23 cellular contexts compared by ENCODE assay signal in genomic region chr11:68584991-68585524, GRCh38.
DNase-seq lines count a peak whose midpoint lies in the region; ATAC-seq and TF ChIP-seq lines count a peak whose summit lies in the region.
"Had no signal": no experiment of that assay in that cellular context is flagged by ENCODE, and none has a peak within 500 bp of the region (broad histone marks: within the 10 kb centered on the region; RNA-seq: fewer than 3 reads in every experiment).

No MANE protein-coding gene starts in this region.

- no peak overlapping the region for H3K18ac ChIP-seq in IMR-90 (ENCODE audit: low read depth, low read length)

- H2BK20ac ChIP-seq in IMR-90 (ENCODE audit: low read depth, low read length): no peak overlapping the region

- H3K9ac ChIP-seq in BLaER1: no peak overlapping the region
- no peak overlapping the region for H3K9ac ChIP-seq in IMR-90 (ENCODE audit: low read depth, low read length)

- H2BK5ac ChIP-seq in IMR-90 (ENCODE audit: low read depth, low read length, poor library complexity, severe bottlenecking): no peak overlapping the region

- no peak overlapping the region for H2BK15ac ChIP-seq in IMR-90 (ENCODE audit: low read depth, low read length)

- H4K20me1 ChIP-seq in BLaER1 (peaks cover 48% of the 10 kb centered on the region), IMR-90 (ENCODE audit: insufficient read depth, low read length) (peaks cover 23% of the 10 kb centered on the region)

- H3K36me3 Mint-ChIP-seq in nephron progenitor cell (ENCODE audit: low read depth): peaks cover 72% of the 10 kb centered on the region

- peak overlapping the region; percentile 68 for H3K27ac Mint-ChIP-seq in nephron progenitor cell

- no peak overlapping the region for H2AK9ac ChIP-seq in IMR-90 (replicated peaks; ENCODE audit: low read depth, low read length, poor library complexity)

- H3K27me3 ChIP-seq in BLaER1: no peaks in the 10 kb centered on the region
- no peaks in the 10 kb centered on the region for H3K27me3 ChIP-seq in IMR-90 (ENCODE audit: control insufficient read depth, insufficient read depth, low read length)
- H3K27me3 ChIP-seq in brain microvascular endothelial cell (replicated peaks): no peaks in the 10 kb centered on the region
- no peaks in the 10 kb centered on the region for H3K27me3 ChIP-seq in testis

- H3K4me2 ChIP-seq in BLaER1 (no peak overlapping the region), IMR-90 (ENCODE audit: low read depth, low read length) (no peak overlapping the region)

- no peak overlapping the region for H3K4me3 Mint-ChIP-seq in nephron progenitor cell
- H3K4me3 Mint-ChIP-seq: activated naive CD4-positive, alpha-beta T cell treated with anti-CD3 and anti-CD28 coated beads, Interleukin-2, amount 10 ng/mL, durations not matched to agents 7 days and 5 days; naive thymus-derived CD8-positive, alpha-beta T cell had no signal

- no TSS peak for BruUV-seq in IMR-90 (replicated peaks; lab: Mats Ljungman, UMichigan)

- H3K27me3 Mint-ChIP-seq in nephron progenitor cell (ENCODE audit: low read depth, poor library complexity): no peaks in the 10 kb centered on the region
- H3K27me3 Mint-ChIP-seq: activated naive CD4-positive, alpha-beta T cell treated with anti-CD3 and anti-CD28 coated beads, Interleukin-2, amount 10 ng/mL, durations not matched to agents 7 days and 5 days; naive thymus-derived CD8-positive, alpha-beta T cell had no signal

- no peak overlapping the region for H4K91ac ChIP-seq in IMR-90 (ENCODE audit: insufficient read depth, low read depth, low read length)

- no peak overlapping the region for H4K5ac ChIP-seq in IMR-90 (ENCODE audit: low read depth, low read length)

- intact Hi-C loops in IMR-90 (cut with micrococcal nuclease) (no loop called here), testis (cut with DNase I; ENCODE audit: low total_unique reads) (no loop called here)

- H3K56ac ChIP-seq in IMR-90 (ENCODE audit: extremely low read depth, insufficient read depth, low read length): no peak overlapping the region

- no peak overlapping the region for H3K23ac ChIP-seq in IMR-90 (ENCODE audit: low read depth, low read length)

- dilution Hi-C loops in IMR-90 (cut with HindIII; ENCODE audit: low sequenced_read_pairs, unreplicated experiment): no loop called here

- H2AK5ac ChIP-seq in IMR-90 (ENCODE audit: low read depth, low read length): no peak overlapping the region

- no peak for ATAC-seq in IMR-90 (ENCODE audit: low read depth)
- ATAC-seq in HG03378 (IDR thresholded peaks at IDR 0.05; ENCODE audit: unreplicated experiment): no peak
- ATAC-seq: naive thymus-derived CD8-positive, alpha-beta T cell; psoas muscle; SK-N-SH treated with all-trans-retinoic acid at 6 μM for 48 hours had no signal

- CTCF ChIA-PET in IMR-90 (lab: Yijun Ruan, JAX): interaction anchor here (0.6 to 1.5 kb wide), 2 partner anchors 13 to 386 kb away, joined by 4 read pairs; no protein-coding TSS in a partner anchor

- TF ChIP-seq RAD21 in IMR-90 (IDR thresholded peaks at IDR 0.05; ENCODE audit: low read length): no peak

- in situ Hi-C loops in IMR-90 (cut with MboI; ENCODE audit: low sequenced_read_pairs) (no loop called here), brain microvascular endothelial cell (cut with HindIII; ENCODE audit: low pct_ligation_motif_present, low sequenced_read_pairs) (no loop called here)

- no peaks in the 10 kb centered on the region for H3K9me3 Mint-ChIP-seq in nephron progenitor cell
- H3K9me3 Mint-ChIP-seq: activated naive CD4-positive, alpha-beta T cell treated with anti-CD3 and anti-CD28 coated beads, Interleukin-2, amount 10 ng/mL, durations not matched to agents 7 days and 5 days; naive thymus-derived CD8-positive, alpha-beta T cell had no signal

- 91% methylated on average over 2 of the region's 6 CpGs; no CpG with 5 or more reads in 1 of the 2 experiments for WGBS in IMR-90 (ENCODE audit: extremely low coverage in 2 of 2, insufficient read length in 1 of 2), 2 experiments
- 87 to 89% methylated on average over 6 of the region's 6 CpGs for WGBS in testis, 2 donors

- H3K14ac ChIP-seq in IMR-90 (replicated peaks; ENCODE audit: low read depth, low read length): no peak overlapping the region

- peaks cover 18% of the 10 kb centered on the region for H3K9me1 ChIP-seq in IMR-90 (ENCODE audit: insufficient read depth, low read length)

- TF ChIP-seq POLR2A in IMR-90 (IDR thresholded peaks at IDR 0.05; ENCODE audit: low read depth, low read length) (no peak), testis (IDR thresholded peaks at IDR 0.05) (no peak)

- H3K4me3 ChIP-seq in BLaER1: no peak overlapping the region
- H3K4me3 ChIP-seq in IMR-90 (ENCODE audit: insufficient read depth, low read depth, low read length): no peak overlapping the region
- H3K4me3 ChIP-seq in brain microvascular endothelial cell (ENCODE audit: low read depth, low read length): no peak overlapping the region
- no peak overlapping the region for H3K4me3 ChIP-seq in testis
- H3K4me3 ChIP-seq: psoas muscle, thoracic aorta had no signal

- TF ChIP-seq CTCF in IMR-90 (conservative IDR thresholded peaks at IDR 0.05; ENCODE audit: low read depth, low read length): no peak
- TF ChIP-seq CTCF in brain microvascular endothelial cell (IDR thresholded peaks at IDR 0.05; ENCODE audit: low read depth, low read length, missing control alignments): no peak
- no peak for TF ChIP-seq CTCF in nephron progenitor cell (IDR thresholded peaks at IDR 0.05)
- no peak for TF ChIP-seq CTCF in testis (IDR thresholded peaks at IDR 0.05)

- H2BK120ac ChIP-seq in IMR-90 (ENCODE audit: low read depth, low read length): no peak overlapping the region

- DNase-seq in IMR-90 (peak; percentile 6), brain microvascular endothelial cell (peak; percentile 6), nephron progenitor cell (no peak), testis (no peak), NCI-H1436 (lab: John Stamatoyannopoulos, UW) (no peak)
- DNase-seq: activated CD4-positive, CD25-positive, alpha-beta regulatory T cell treated with anti-CD3 and anti-CD28 coated beads, Interleukin-2, amount 50 U/mL, for 72 hours; activated CD8-positive, alpha-beta memory T cell treated with anti-CD3 and anti-CD28 coated beads, Interleukin-2, amount 50 U/mL, for 48 hours; activated naive CD4-positive, alpha-beta T cell treated with anti-CD3 and anti-CD28 coated beads, Interleukin-2, amount 10 ng/mL, durations not matched to agents 7 days and 5 days; cortex of kidney; DND-41; hippocampal formation; KG1; kidney; naive thymus-derived CD8-positive, alpha-beta T cell; NCI-H2081 treated with DMSO at 0.1 percent for 48 hours; NCI-H510A; psoas muscle; stimulated activated CD4-positive, alpha-beta T cell treated with anti-CD3 and anti-CD28 coated beads, Interleukin-12 subunit alpha, Interleukin-12 subunit beta, amount 100 ng/mL, for 4 hours; stimulated activated CD8-positive, alpha-beta memory T cell treated with anti-CD3 and anti-CD28 coated beads, Interleukin-4, amount 100 ng/mL, for 48 hours had no signal

- H3K27ac ChIP-seq in BLaER1: peak overlapping the region; percentile 15; the same call in 1 of the 2 replicates
- no peak overlapping the region for H3K27ac ChIP-seq in IMR-90 (ENCODE audit: insufficient read depth, low read length)
- no peak overlapping the region for H3K27ac ChIP-seq in brain microvascular endothelial cell
- no peak overlapping the region for H3K27ac ChIP-seq in testis

- H3K79me1 ChIP-seq in IMR-90 (ENCODE audit: low read depth in 1 of 2, low read length in 2 of 2): peaks cover 28 to 67% of the 10 kb centered on the region in 2 experiments

- no peak overlapping the region for H3K4ac ChIP-seq in IMR-90 (ENCODE audit: low read depth, low read length)

- no peaks in the 10 kb centered on the region for H3K9me3 ChIP-seq in BLaER1
- H3K9me3 ChIP-seq in IMR-90 (ENCODE audit: control insufficient read depth, insufficient read depth, low read length): no peaks in the 10 kb centered on the region
- H3K9me3 ChIP-seq in testis: no peaks in the 10 kb centered on the region
- H3K9me3 ChIP-seq: psoas muscle, thoracic aorta had no signal

- H4K8ac ChIP-seq in IMR-90 (ENCODE audit: low read depth in 2 of 2, low read length in 2 of 2): no peak overlapping the region

- H3K4me1 Mint-ChIP-seq in nephron progenitor cell: peaks cover 5% of the 10 kb centered on the region

- no peak overlapping the region for H2AFZ ChIP-seq in IMR-90 (replicated peaks; ENCODE audit: low read length, poor library complexity)

- peaks cover 52% of the 10 kb centered on the region for H3K4me1 ChIP-seq in BLaER1
- H3K4me1 ChIP-seq in IMR-90 (ENCODE audit: control insufficient read depth, insufficient read depth, low read length): peaks cover 7% of the 10 kb centered on the region
- H3K4me1 ChIP-seq in testis: no peaks in the 10 kb centered on the region

- POLR2A ChIA-PET in IMR-90 (lab: Charles Lee; ENCODE audit: unreplicated experiment): no interaction called here

- H3K36me3 ChIP-seq in BLaER1 (peaks cover 75% of the 10 kb centered on the region), IMR-90 (ENCODE audit: control insufficient read depth, insufficient read depth, low read length) (peaks cover 33% of the 10 kb centered on the region), brain microvascular endothelial cell (replicated peaks) (peaks cover 5% of the 10 kb centered on the region), testis (ENCODE audit: low read depth, missing control alignments) (no peaks in the 10 kb centered on the region)

TF ChIP-seq in IMR-90, 13 proteins besides CTCF, POLR2A, EP300 and RAD21:
- TF ChIP-seq MAZ (IDR thresholded peaks at IDR 0.05; ENCODE audit: borderline replicate concordance, low read depth, low read length) (no peak), MXI1 (IDR thresholded peaks at IDR 0.05; ENCODE audit: borderline replicate concordance, low read depth, low read length) (no peak), NFE2L2 (IDR thresholded peaks at IDR 0.05; ENCODE audit: low read depth, low read length) (no peak), RFX5 (IDR thresholded peaks at IDR 0.05; ENCODE audit: low read depth, low read length) (no peak), CEBPB (IDR thresholded peaks at IDR 0.05; ENCODE audit: low read depth, low read length) (no peak), MAFK (IDR thresholded peaks at IDR 0.05; ENCODE audit: low read depth, low read length) (peak; percentile 64), BHLHE40 (IDR thresholded peaks at IDR 0.05; ENCODE audit: low read depth, low read length) (no peak)
- TF ChIP-seq, protein P1, sequence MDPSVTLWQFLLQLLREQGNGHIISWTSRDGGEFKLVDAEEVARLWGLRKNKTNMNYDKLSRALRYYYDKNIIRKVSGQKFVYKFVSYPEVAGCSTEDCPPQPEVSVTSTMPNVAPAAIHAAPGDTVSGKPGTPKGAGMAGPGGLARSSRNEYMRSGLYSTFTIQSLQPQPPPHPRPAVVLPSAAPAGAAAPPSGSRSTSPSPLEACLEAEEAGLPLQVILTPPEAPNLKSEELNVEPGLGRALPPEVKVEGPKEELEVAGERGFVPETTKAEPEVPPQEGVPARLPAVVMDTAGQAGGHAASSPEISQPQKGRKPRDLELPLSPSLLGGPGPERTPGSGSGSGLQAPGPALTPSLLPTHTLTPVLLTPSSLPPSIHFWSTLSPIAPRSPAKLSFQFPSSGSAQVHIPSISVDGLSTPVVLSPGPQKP (IDR thresholded peaks at IDR 0.05; ENCODE audit: borderline replicate concordance, low read depth, low read length): no peak

Comparison
In these comparisons a context has a peak if more than half of its experiments do, and no peak if none do; other contexts are left out.
1. DNase-seq: peak in IMR-90 (single experiment) and brain microvascular endothelial cell (single experiment); none in nephron progenitor cell (single experiment), testis (single experiment) and NCI-H1436 (single experiment).